In the genomic region with DNA sequence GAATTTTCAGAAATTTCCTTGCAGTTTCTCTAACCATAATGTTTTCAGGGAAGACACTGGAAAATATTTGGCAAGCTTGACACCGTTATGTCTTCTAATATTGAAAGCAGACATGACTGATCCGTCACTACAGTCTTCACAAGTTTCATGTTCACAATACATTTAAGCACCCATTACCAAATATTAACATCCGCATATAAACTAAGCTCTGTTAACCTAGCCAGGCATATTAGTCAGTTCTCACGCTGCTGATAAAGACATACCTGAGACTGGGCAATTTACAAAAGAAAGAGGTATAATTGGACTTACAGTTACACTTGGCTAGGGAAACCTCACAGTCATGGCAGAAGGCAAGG, we compare ENCODE assay signal across 19 cellular contexts.
DNase-seq lines count a peak whose midpoint lies in the region; ATAC-seq and TF ChIP-seq lines count a peak whose summit lies in the region.
"Had no signal": no experiment of that assay in that cellular context is flagged by ENCODE, and none has a peak within 500 bp of the region (broad histone marks: within the 10 kb centered on the region; RNA-seq: fewer than 3 reads in every experiment).

No MANE protein-coding gene starts in this region.

- H3K27ac Mint-ChIP-seq in activated naive CD4-positive, alpha-beta T cell treated with anti-CD3 and anti-CD28 coated beads, Interleukin-2, amount 50 U/mL, for 72 hours = no peak overlapping the region
- H3K27ac Mint-ChIP-seq: T-cell had no signal

- H3K4me1 ChIP-seq in right lobe of liver = no peaks in the 10 kb centered on the region

- H3K27ac ChIP-seq in right lobe of liver (no peak overlapping the region), RWPE1 (no peak overlapping the region)
- H3K27ac ChIP-seq: C4-2B, GM23248 had no signal

- TF ChIP-seq POLR2A in right lobe of liver (IDR thresholded peaks at IDR 0.05) = no peak

- no peak overlapping the region for H3K4me3 ChIP-seq in right lobe of liver
- H3K4me3 ChIP-seq: GM23248 had no signal

- no peaks in the 10 kb centered on the region for H3K36me3 ChIP-seq in right lobe of liver

- TF ChIP-seq CTCF in right lobe of liver (IDR thresholded peaks at IDR 0.05) (no peak), RWPE1 (conservative IDR thresholded peaks at IDR 0.05; ENCODE audit: low read depth) (no peak)

- 89% methylated on average over 4 of the region's 4 CpGs for WGBS in right lobe of liver (ENCODE audit: insufficient coverage, low coverage, low lambda C conversion rate, missing lambda C conversion rate)

- no peaks in the 10 kb centered on the region for H3K27me3 ChIP-seq in right lobe of liver

- ATAC-seq in GM18868 (IDR thresholded peaks at IDR 0.05; ENCODE audit: unreplicated experiment) = peak; percentile 56
- ATAC-seq in GM21717 (IDR thresholded peaks at IDR 0.05; ENCODE audit: unreplicated experiment) = peak; percentile 38
- peak; percentile 13 for ATAC-seq in HG03064 (IDR thresholded peaks at IDR 0.05; ENCODE audit: low read depth, unreplicated experiment)
- no peak for ATAC-seq in activated naive CD4-positive, alpha-beta T cell treated with anti-CD3 and anti-CD28 coated beads, Interleukin-2, amount 50 U/mL, for 72 hours
- no peak for ATAC-seq in right lobe of liver
- no peak for ATAC-seq in HG03095 (IDR thresholded peaks at IDR 0.05; ENCODE audit: unreplicated experiment)
- ATAC-seq: HCT116, HepG2, T-cell had no signal

- CTCF ChIA-PET in RWPE1 (lab: Yijun Ruan, JAX) = no interaction called here

- peaks cover 0 to 9% of the 10 kb centered on the region in 2 donors for H3K36me3 Mint-ChIP-seq in activated naive CD4-positive, alpha-beta T cell treated with anti-CD3 and anti-CD28 coated beads, Interleukin-2, amount 50 U/mL, for 72 hours

- peaks cover 4 to 10% of the 10 kb centered on the region in 2 donors for H3K9me3 Mint-ChIP-seq in activated naive CD4-positive, alpha-beta T cell treated with anti-CD3 and anti-CD28 coated beads, Interleukin-2, amount 50 U/mL, for 72 hours

- POLR2A ChIA-PET in RWPE1 (lab: Yijun Ruan, JAX; ENCODE audit: low non-redundant PET) = no interaction called here

- intact Hi-C loops in right lobe of liver (cut with DNase I) = no loop called here

- DNase-seq in activated naive CD4-positive, alpha-beta T cell treated with anti-CD3 and anti-CD28 coated beads, Interleukin-2, amount 50 U/mL, for 72 hours (ENCODE audit: low spot score in 2 of 2) = no peak
- DNase-seq in right lobe of liver (no peak), RWPE1 (ENCODE audit: low spot score) (no peak)
- DNase-seq: AML-193, GM23248, KBM-7, NCI-H1105, NCI-H2081, NCI-H748 treated with DMSO at 0.1 percent for 48 hours, SHP77 treated with DMSO at 0.1 percent for 48 hours, SK-N-SH, T-cell had no signal

- H3K9me3 ChIP-seq in right lobe of liver = no peaks in the 10 kb centered on the region
- H3K9me3 ChIP-seq: SK-N-SH had no signal

Comparison
In these comparisons a context has a peak if more than half of its experiments do, and no peak if none do; other contexts are left out.
1. ATAC-seq: peak in GM18868 (single experiment), GM21717 (single experiment) and HG03064 (single experiment); none in activated naive CD4-positive, alpha-beta T cell treated with anti-CD3 and anti-CD28 coated beads, Interleukin-2, amount 50 U/mL, for 72 hours (0 of 2), right lobe of liver (0 of 4) and HG03095 (single experiment).